1 cellular context compared by ENCODE assay signal in genomic region chr12:117470804-117471203, GRCh38.
TF ChIP-seq lines count a peak whose summit lies in the region.

No MANE protein-coding gene starts in this region.

TF ChIP-seq in GM23338, 12 proteins besides CTCF, POLR2A, EP300 and RAD21 (continued from another document):
- TF ChIP-seq, protein P1, sequence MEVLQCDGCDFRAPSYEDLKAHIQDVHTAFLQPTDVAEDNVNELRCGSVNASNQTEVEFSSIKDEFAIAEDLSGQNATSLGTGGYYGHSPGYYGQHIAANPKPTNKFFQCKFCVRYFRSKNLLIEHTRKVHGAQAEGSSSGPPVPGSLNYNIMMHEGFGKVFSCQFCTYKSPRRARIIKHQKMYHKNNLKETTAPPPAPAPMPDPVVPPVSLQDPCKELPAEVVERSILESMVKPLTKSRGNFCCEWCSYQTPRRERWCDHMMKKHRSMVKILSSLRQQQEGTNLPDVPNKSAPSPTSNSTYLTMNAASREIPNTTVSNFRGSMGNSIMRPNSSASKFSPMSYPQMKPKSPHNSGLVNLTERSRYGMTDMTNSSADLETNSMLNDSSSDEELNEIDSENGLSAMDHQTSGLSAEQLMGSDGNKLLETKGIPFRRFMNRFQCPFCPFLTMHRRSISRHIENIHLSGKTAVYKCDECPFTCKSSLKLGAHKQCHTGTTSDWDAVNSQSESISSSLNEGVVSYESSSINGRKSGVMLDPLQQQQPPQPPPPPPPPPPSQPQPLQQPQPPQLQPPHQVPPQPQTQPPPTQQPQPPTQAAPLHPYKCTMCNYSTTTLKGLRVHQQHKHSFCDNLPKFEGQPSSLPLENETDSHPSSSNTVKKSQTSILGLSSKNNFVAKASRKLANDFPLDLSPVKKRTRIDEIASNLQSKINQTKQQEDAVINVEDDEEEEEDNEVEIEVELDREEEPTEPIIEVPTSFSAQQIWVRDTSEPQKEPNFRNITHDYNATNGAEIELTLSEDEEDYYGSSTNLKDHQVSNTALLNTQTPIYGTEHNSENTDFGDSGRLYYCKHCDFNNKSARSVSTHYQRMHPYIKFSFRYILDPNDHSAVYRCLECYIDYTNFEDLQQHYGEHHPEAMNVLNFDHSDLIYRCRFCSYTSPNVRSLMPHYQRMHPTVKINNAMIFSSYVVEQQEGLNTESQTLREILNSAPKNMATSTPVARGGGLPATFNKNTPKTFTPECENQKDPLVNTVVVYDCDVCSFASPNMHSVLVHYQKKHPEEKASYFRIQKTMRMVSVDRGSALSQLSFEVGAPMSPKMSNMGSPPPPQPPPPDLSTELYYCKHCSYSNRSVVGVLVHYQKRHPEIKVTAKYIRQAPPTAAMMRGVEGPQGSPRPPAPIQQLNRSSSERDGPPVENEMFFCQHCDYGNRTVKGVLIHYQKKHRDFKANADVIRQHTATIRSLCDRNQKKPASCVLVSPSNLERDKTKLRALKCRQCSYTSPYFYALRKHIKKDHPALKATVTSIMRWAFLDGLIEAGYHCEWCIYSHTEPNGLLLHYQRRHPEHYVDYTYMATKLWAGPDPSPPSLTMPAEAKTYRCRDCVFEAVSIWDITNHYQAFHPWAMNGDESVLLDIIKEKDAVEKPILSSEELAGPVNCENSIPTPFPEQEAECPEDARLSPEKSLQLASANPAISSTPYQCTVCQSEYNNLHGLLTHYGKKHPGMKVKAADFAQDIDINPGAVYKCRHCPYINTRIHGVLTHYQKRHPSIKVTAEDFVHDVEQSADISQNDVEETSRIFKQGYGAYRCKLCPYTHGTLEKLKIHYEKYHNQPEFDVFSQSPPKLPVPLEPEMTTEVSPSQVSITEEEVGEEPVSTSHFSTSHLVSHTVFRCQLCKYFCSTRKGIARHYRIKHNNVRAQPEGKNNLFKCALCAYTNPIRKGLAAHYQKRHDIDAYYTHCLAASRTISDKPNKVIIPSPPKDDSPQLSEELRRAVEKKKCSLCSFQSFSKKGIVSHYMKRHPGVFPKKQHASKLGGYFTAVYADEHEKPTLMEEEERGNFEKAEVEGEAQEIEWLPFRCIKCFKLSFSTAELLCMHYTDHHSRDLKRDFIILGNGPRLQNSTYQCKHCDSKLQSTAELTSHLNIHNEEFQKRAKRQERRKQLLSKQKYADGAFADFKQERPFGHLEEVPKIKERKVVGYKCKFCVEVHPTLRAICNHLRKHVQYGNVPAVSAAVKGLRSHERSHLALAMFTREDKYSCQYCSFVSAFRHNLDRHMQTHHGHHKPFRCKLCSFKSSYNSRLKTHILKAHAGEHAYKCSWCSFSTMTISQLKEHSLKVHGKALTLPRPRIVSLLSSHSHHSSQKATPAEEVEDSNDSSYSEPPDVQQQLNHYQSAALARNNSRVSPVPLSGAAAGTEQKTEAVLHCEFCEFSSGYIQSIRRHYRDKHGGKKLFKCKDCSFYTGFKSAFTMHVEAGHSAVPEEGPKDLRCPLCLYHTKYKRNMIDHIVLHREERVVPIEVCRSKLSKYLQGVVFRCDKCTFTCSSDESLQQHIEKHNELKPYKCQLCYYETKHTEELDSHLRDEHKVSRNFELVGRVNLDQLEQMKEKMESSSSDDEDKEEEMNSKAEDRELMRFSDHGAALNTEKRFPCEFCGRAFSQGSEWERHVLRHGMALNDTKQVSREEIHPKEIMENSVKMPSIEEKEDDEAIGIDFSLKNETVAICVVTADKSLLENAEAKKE (CRISPR knock-in tag; IDR thresholded peaks at IDR 0.05) = no peak
- TF ChIP-seq REST (IDR thresholded peaks at IDR 0.05; ENCODE audit: unreplicated experiment) = no peak
- TF ChIP-seq JUNB (IDR thresholded peaks at IDR 0.05; ENCODE audit: unreplicated experiment) = no peak
- no peak for TF ChIP-seq EZH2 (IDR thresholded peaks at IDR 0.05; ENCODE audit: low read depth, unreplicated experiment)
- no peak for TF ChIP-seq POLR2AphosphoS5 (IDR thresholded peaks at IDR 0.05; ENCODE audit: low read depth)
- no peak for TF ChIP-seq EZH2phosphoT487 (IDR thresholded peaks at IDR 0.05; ENCODE audit: unreplicated experiment)
- no peak for TF ChIP-seq ZNF331 (CRISPR knock-in tag; IDR thresholded peaks at IDR 0.05; ENCODE audit: low read depth)
- TF ChIP-seq ZNF114 (CRISPR knock-in tag; IDR thresholded peaks at IDR 0.05) = no peak
